ENCODE assay signal across 30 cellular contexts in the genomic region with DNA sequence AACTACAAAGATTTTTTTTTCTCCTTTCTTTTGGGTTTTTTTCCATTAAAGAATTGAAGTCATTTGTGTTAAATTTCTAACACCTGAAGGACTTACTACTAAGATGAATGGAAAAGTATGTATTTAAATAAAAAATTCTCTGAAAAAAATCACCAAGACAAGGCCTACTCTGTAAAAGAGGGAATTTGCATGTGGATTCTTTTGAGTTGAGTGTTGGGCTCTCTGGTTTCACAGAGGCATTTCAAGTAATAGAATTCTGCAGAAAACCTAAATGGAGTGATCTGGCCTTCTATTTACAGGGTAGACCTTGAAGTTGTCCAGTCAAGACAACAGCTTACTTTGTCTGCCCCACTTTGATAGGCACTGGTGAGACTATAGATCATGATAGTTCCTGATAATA. TPM values are rescaled to one million over a fixed set of nuclear protein-coding genes. Genes with fewer than 3 reads are reported as not detected.
DNase-seq lines count a peak whose midpoint lies in the region; ATAC-seq and TF ChIP-seq lines count a peak whose summit lies in the region.
"Had no signal": no experiment of that assay in that cellular context is flagged by ENCODE, and none has a peak within 500 bp of the region (broad histone marks: within the 10 kb centered on the region; RNA-seq: fewer than 3 reads in every experiment).

No MANE protein-coding gene starts in this region.

- no peak for ATAC-seq in CD8-positive, alpha-beta T cell
- no peak for ATAC-seq in sciatic nerve
- ATAC-seq: activated CD8-positive, alpha-beta T cell treated with anti-CD3 and anti-CD28 coated beads for 36 hours; mucosa of descending colon had no signal

- no peak overlapping the region for H3K4me3 Mint-ChIP-seq in CD8-positive, alpha-beta T cell
- H3K4me3 Mint-ChIP-seq: activated CD8-positive, alpha-beta T cell treated with anti-CD3 and anti-CD28 coated beads for 36 hours; T-helper 2 cell treated with Interferon-gamma antibody and Interleukin-4, amounts not matched to agents 5 μg/mL and 100 μg/mL, for 36 hours had no signal

- no peaks in the 10 kb centered on the region for H3K27me3 Mint-ChIP-seq in CD8-positive, alpha-beta T cell (ENCODE audit: low read depth)
- H3K27me3 Mint-ChIP-seq: activated CD8-positive, alpha-beta T cell treated with anti-CD3 and anti-CD28 coated beads for 36 hours had no signal

- no peak for TF ChIP-seq CTCF in CD8-positive, alpha-beta T cell (IDR thresholded peaks at IDR 0.05)
- no peak for TF ChIP-seq CTCF in tibial artery (IDR thresholded peaks at IDR 0.05)

- no peaks in the 10 kb centered on the region for H3K9me3 ChIP-seq in CD8-positive, alpha-beta T cell (ENCODE audit: low read length)
- H3K9me3 ChIP-seq in tibial artery, result no peaks in the 10 kb centered on the region
- H3K9me3 ChIP-seq: esophagus muscularis mucosa, left ventricle myocardium inferior, mucosa of descending colon, vagina had no signal

- H3K4me1 ChIP-seq in CD8-positive, alpha-beta T cell (ENCODE audit: insufficient read depth, low read length), result no peaks in the 10 kb centered on the region
- H3K4me1 ChIP-seq in tibial artery, result peaks cover 0 to 47% (median 2%) of the 10 kb centered on the region in 4 donors

- in situ Hi-C loops in ACHN (cut with HindIII; ENCODE audit: low pct_ligation_motif_present, low pct_unique_long_range_greater_than_20kb, low sequenced_read_pairs), result no loop called here

- no peak overlapping the region for H3K4me3 ChIP-seq in CD8-positive, alpha-beta T cell (ENCODE audit: low read depth, low read length)
- no peak overlapping the region for H3K4me3 ChIP-seq in tibial artery
- H3K4me3 ChIP-seq: esophagus muscularis mucosa, left ventricle myocardium inferior, mucosa of descending colon, PC-9, vagina had no signal

- no peaks in the 10 kb centered on the region for H3K9me3 Mint-ChIP-seq in CD8-positive, alpha-beta T cell
- H3K9me3 Mint-ChIP-seq: activated CD8-positive, alpha-beta T cell treated with anti-CD3 and anti-CD28 coated beads for 36 hours; T-helper 2 cell treated with Interferon-gamma antibody and Interleukin-4, amounts not matched to agents 5 μg/mL and 100 μg/mL, for 36 hours had no signal

- intact Hi-C loops in CD8-positive, alpha-beta T cell (cut with DNase I, micrococcal nuclease), result no loop called here
- intact Hi-C loops in sciatic nerve (cut with DNase I), result no loop called here
- intact Hi-C loops in tibial artery (cut with DNase I; ENCODE audit: low total_unique reads), result no loop called here

- DNase-seq in ACHN (peak; percentile 12), LHCN-M2 (ENCODE audit: low read depth) (peak; percentile 65), astrocyte of the hippocampus (ENCODE audit: low read depth, low spot score) (peak; percentile 70), kidney tubule cell (ENCODE audit: low spot score) (peak; percentile 14), iPS-NIHi11 (ENCODE audit: low spot score) (no peak), sciatic nerve (ENCODE audit: low spot score) (no peak), tibial artery (no peak)
- no peak for DNase-seq in CD8-positive, alpha-beta T cell
- DNase-seq: activated CD4-positive, CD25-positive, alpha-beta regulatory T cell; activated CD8-positive, alpha-beta T cell treated with anti-CD3 and anti-CD28 coated beads for 36 hours; activated naive CD4-positive, alpha-beta T cell; amygdala; effector memory CD4-positive, alpha-beta T cell; GDM1; head of caudate nucleus; left ventricle myocardium inferior; mucosa of descending colon; NCI-H1048; NCI-H2029; NCI-H345; PC-9; SIG-M5; stimulated activated CD4-positive, alpha-beta T cell treated with anti-CD3 and anti-CD28 coated beads, Interleukin-12 subunit alpha, Interleukin-12 subunit beta, amount 100 ng/mL, for 4 hours; stimulated activated CD8-positive, alpha-beta memory T cell treated with anti-CD3 and anti-CD28 coated beads, Interleukin-4, amount 100 ng/mL, for 48 hours; substantia nigra had no signal

- CTCF ChIA-PET in CD8-positive, alpha-beta T cell (lab: Charles Lee), result no interaction called here

- no peaks in the 10 kb centered on the region for H3K4me1 Mint-ChIP-seq in CD8-positive, alpha-beta T cell (ENCODE audit: low read depth)

- POLR2A ChIA-PET in CD8-positive, alpha-beta T cell (lab: Charles Lee), result no interaction called here

- H3K36me3 Mint-ChIP-seq in CD8-positive, alpha-beta T cell, result no peaks in the 10 kb centered on the region

- H3K36me3 ChIP-seq in CD8-positive, alpha-beta T cell (ENCODE audit: insufficient read depth, low read length), result no peaks in the 10 kb centered on the region
- no peaks in the 10 kb centered on the region for H3K36me3 ChIP-seq in tibial artery
- H3K36me3 ChIP-seq: esophagus muscularis mucosa, left ventricle myocardium inferior, vagina had no signal

- no peak overlapping the region for H3K27ac ChIP-seq in CD8-positive, alpha-beta T cell (ENCODE audit: low read depth, low read length)
- H3K27ac ChIP-seq in tibial artery, result peak overlapping the region in 1 of 2 donors; percentile 66
- H3K27ac ChIP-seq: C4-2B, esophagus muscularis mucosa, KMS-11, left ventricle myocardium inferior, PC-9, vagina had no signal

- no peak overlapping the region for H3K27ac Mint-ChIP-seq in CD8-positive, alpha-beta T cell
- H3K27ac Mint-ChIP-seq: activated CD8-positive, alpha-beta T cell treated with anti-CD3 and anti-CD28 coated beads for 36 hours; T-helper 2 cell treated with Interferon-gamma antibody and Interleukin-4, amounts not matched to agents 5 μg/mL and 100 μg/mL, for 36 hours had no signal

- H3K27me3 ChIP-seq in CD8-positive, alpha-beta T cell (ENCODE audit: insufficient read depth, low read length), result no peaks in the 10 kb centered on the region
- no peaks in the 10 kb centered on the region for H3K27me3 ChIP-seq in tibial artery
- H3K27me3 ChIP-seq: esophagus muscularis mucosa, vagina had no signal

RNA-seq across cellular contexts. Expression of a gene that starts 4.1 kb away (rescaled TPM):
- total RNA-seq in LHCN-M2 (2014; rRNA removed) (1,139 and 1,308 TPM in 2 replicates), sciatic nerve (4.2 TPM)
- 473 TPM for polyA plus RNA-seq in LHCN-M2 (2012)
- not detected for total RNA-seq in CD8-positive, alpha-beta T cell
- total RNA-seq: activated CD8-positive, alpha-beta T cell treated with anti-CD3 and anti-CD28 coated beads for 36 hours; PC-9 had no signal

Comparison
In these comparisons a context has a peak if more than half of its experiments do, and no peak if none do; other contexts are left out.
1. DNase-seq: peak in ACHN (single experiment), LHCN-M2 (single experiment), astrocyte of the hippocampus (single experiment) and kidney tubule cell (single experiment); none in CD8-positive, alpha-beta T cell (0 of 7), iPS-NIHi11 (single experiment), sciatic nerve (single experiment) and tibial artery (0 of 2).
2. RNA of a gene that starts 4.1 kb away (total RNA-seq): 1,139 to 1,308 TPM in LHCN-M2; 4.2 TPM in sciatic nerve (single experiment) and not detected in CD8-positive, alpha-beta T cell; every median in the first group is over 100 times any median in the second.